ENCODE assay signal across 17 cellular contexts in the genomic region with DNA sequence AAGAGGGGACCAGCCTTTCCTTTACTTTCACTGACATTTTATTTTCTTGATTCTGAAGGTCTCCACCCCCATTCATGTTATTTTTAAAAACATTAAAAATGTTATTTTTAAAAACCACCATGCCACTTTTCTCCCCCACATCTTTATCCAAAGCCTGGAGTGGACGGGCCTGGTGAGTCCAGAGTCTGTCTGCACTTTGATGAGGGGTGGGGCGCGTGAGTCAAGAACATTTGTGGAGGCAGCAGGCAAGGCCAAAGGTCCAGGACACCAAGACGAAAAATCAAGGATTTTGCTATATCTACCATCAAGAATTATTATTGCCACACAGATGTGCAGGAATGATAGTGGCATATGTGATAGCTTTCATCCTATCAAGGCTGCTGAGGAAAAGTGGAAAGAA.
DNase-seq lines count a peak whose midpoint lies in the region; ATAC-seq and TF ChIP-seq lines count a peak whose summit lies in the region.
"Had no signal": no experiment of that assay in that cellular context is flagged by ENCODE, and none has a peak within 500 bp of the region (broad histone marks: within the 10 kb centered on the region; RNA-seq: fewer than 3 reads in every experiment).

No MANE protein-coding gene starts in this region.

- WGBS in ovary, 3 donors: 70 to 83% (median 75%) methylated on average over 4 of the region's 4 CpGs

- DNase-seq in Peyer's patch (peak in 2 of 3 donors; percentile 81 to 84), mucosa of descending colon (peak; percentile 61 to 66 (median 65)), T1000 (lab: John Stamatoyannopoulos, UW) (no peak), ovary (no peak)
- no peak for DNase-seq in stimulated activated CD4-positive, alpha-beta T cell treated with anti-CD3 and anti-CD28 coated beads, Interleukin-4, amount 100 ng/mL, for 4 hours
- DNase-seq: Caco-2; CD4-positive, CD25-positive, alpha-beta regulatory T cell; CD8-positive, alpha-beta T cell; DMS153; DND-41; GOT3; HFFc6 had no signal

- no peaks in the 10 kb centered on the region for H3K9me3 ChIP-seq in Peyer's patch
- no peaks in the 10 kb centered on the region for H3K9me3 ChIP-seq in duodenal mucosa (ENCODE audit: control insufficient read depth in 1 of 2, low read length in 2 of 2)
- no peaks in the 10 kb centered on the region for H3K9me3 ChIP-seq in mucosa of descending colon
- H3K9me3 ChIP-seq in ovary: no peaks in the 10 kb centered on the region
- H3K9me3 ChIP-seq: BLaER1, Caco-2, HAP-1 had no signal

- peak; percentile 57 for ATAC-seq in mucosa of descending colon
- ATAC-seq: CD8-positive, alpha-beta T cell had no signal

- no peak overlapping the region for H3K9ac ChIP-seq in duodenal mucosa (ENCODE audit: low read depth in 1 of 2, low read length in 2 of 2)
- H3K9ac ChIP-seq: BLaER1 had no signal

- H3K27ac ChIP-seq in Peyer's patch: peak overlapping the region in 3 of 4 donors; percentile 75 to 95 (median 85)
- peak overlapping the region; percentile 30 for H3K27ac ChIP-seq in duodenal mucosa (ENCODE audit: low read depth, low read length)
- no peak overlapping the region for H3K27ac ChIP-seq in ovary
- H3K27ac ChIP-seq: 22Rv1, BLaER1, C4-2B had no signal

- H3K27me3 ChIP-seq in Peyer's patch (no peaks in the 10 kb centered on the region), duodenal mucosa (ENCODE audit: control insufficient read depth in 1 of 2, insufficient read depth in 2 of 2, low read length in 2 of 2) (no peaks in the 10 kb centered on the region), ovary (no peaks in the 10 kb centered on the region)
- H3K27me3 ChIP-seq: BLaER1 had no signal

- TF ChIP-seq EP300 in ovary (IDR thresholded peaks at IDR 0.05): no peak

- no peaks in the 10 kb centered on the region for H3K36me3 ChIP-seq in Peyer's patch
- no peaks in the 10 kb centered on the region for H3K36me3 ChIP-seq in duodenal mucosa (ENCODE audit: control insufficient read depth in 1 of 2, insufficient read depth in 2 of 2, low read length in 2 of 2)
- no peaks in the 10 kb centered on the region for H3K36me3 ChIP-seq in mucosa of descending colon (ENCODE audit: low read depth)
- H3K36me3 ChIP-seq in ovary: no peaks in the 10 kb centered on the region
- H3K36me3 ChIP-seq: BLaER1, HAP-1 had no signal

- TF ChIP-seq CTCF in Peyer's patch (IDR thresholded peaks at IDR 0.05) (no peak), mucosa of descending colon (IDR thresholded peaks at IDR 0.05) (no peak), ovary (IDR thresholded peaks at IDR 0.05) (no peak)

- intact Hi-C loops in mucosa of descending colon (cut with DNase I, micrococcal nuclease) (no loop called here), ovary (cut with DNase I) (no loop called here)

- TF ChIP-seq POLR2A in Peyer's patch (IDR thresholded peaks at IDR 0.05) (no peak), ovary (IDR thresholded peaks at IDR 0.05) (no peak)

- no peak overlapping the region for H3K4me3 ChIP-seq in Peyer's patch
- no peak overlapping the region for H3K4me3 ChIP-seq in duodenal mucosa (ENCODE audit: low read depth in 1 of 2, low read length in 2 of 2)
- no peak overlapping the region for H3K4me3 ChIP-seq in mucosa of descending colon
- no peak overlapping the region for H3K4me3 ChIP-seq in ovary
- H3K4me3 ChIP-seq: BLaER1, HAP-1 had no signal

- H3K4me1 ChIP-seq in Peyer's patch (peaks cover 0 to 38% (median 0%) of the 10 kb centered on the region in 4 donors), duodenal mucosa (ENCODE audit: control insufficient read depth in 1 of 2, insufficient read depth in 2 of 2, low read length in 2 of 2) (peaks cover 20 to 29% of the 10 kb centered on the region in 2 donors), mucosa of descending colon (ENCODE audit: low read depth) (peaks cover 13% of the 10 kb centered on the region), ovary (ENCODE audit: insufficient read depth) (no peaks in the 10 kb centered on the region)
- H3K4me1 ChIP-seq: BLaER1, HAP-1 had no signal

Comparison
In these comparisons a context has a peak if more than half of its experiments do, and no peak if none do; other contexts are left out.
1. DNase-seq: peak in Peyer's patch (2 of 3) and mucosa of descending colon (3 of 3); none in T1000 (single experiment), stimulated activated CD4-positive, alpha-beta T cell treated with anti-CD3 and anti-CD28 coated beads, Interleukin-4, amount 100 ng/mL, for 4 hours (0 of 2) and ovary (0 of 5).
2. H3K27ac ChIP-seq: peak in Peyer's patch (3 of 4) and duodenal mucosa (single experiment); none in ovary (0 of 2).